Comparison of ENCODE assay signal across 8 cellular contexts in genomic region chr19:53554804-53555203, GRCh38. TPM values are rescaled to one million over a fixed set of nuclear protein-coding genes. Genes with fewer than 3 reads are reported as not detected.
DNase-seq lines count a peak whose midpoint lies in the region; ATAC-seq and TF ChIP-seq lines count a peak whose summit lies in the region.

No MANE protein-coding gene starts in this region.

- no peaks in the 10 kb centered on the region for H3K9me2 ChIP-seq in MM.1S (replicated peaks; ENCODE audit: insufficient read depth, low read length)

- no peak overlapping the region for H3K9ac ChIP-seq in MM.1S (ENCODE audit: low read length)

- no peaks in the 10 kb centered on the region for H4K20me1 ChIP-seq in MM.1S (ENCODE audit: insufficient read depth, low read length)

- H3F3A ChIP-seq in MM.1S (ENCODE audit: insufficient read depth, low read length), result no peaks in the 10 kb centered on the region

- POLR2A ChIA-PET in A673 (lab: Charles Lee; ENCODE audit: low non-redundant PET), result no interaction called here

- CTCF ChIA-PET in A673 (lab: Charles Lee), result no interaction called here

- H3K4me1 ChIP-seq in A673 (ENCODE audit: insufficient read depth, low read length, poor library complexity, severe bottlenecking), result no peaks in the 10 kb centered on the region
- H3K4me1 ChIP-seq in mucosa of descending colon (ENCODE audit: low read depth), result no peaks in the 10 kb centered on the region
- no peaks in the 10 kb centered on the region for H3K4me1 ChIP-seq in MM.1S (ENCODE audit: low read length)

- H3K36me3 Mint-ChIP-seq in central memory CD8-positive, alpha-beta T cell (ENCODE audit: insufficient read depth), result peaks cover 53% of the 10 kb centered on the region

- H3K36me3 ChIP-seq in A673 (ENCODE audit: insufficient read depth, low read length, poor library complexity, severe bottlenecking), result peaks cover 7% of the 10 kb centered on the region
- no peaks in the 10 kb centered on the region for H3K36me3 ChIP-seq in mucosa of descending colon (ENCODE audit: low read depth)
- no peaks in the 10 kb centered on the region for H3K36me3 ChIP-seq in MM.1S (replicated peaks; ENCODE audit: insufficient read depth, low read length)

- H3K9me3 ChIP-seq in A673 (ENCODE audit: low read depth, low read length, poor library complexity, severe bottlenecking) (no peaks in the 10 kb centered on the region), mucosa of descending colon (no peaks in the 10 kb centered on the region), MM.1S (replicated peaks; ENCODE audit: insufficient read depth, low read length) (no peaks in the 10 kb centered on the region)

- no peaks in the 10 kb centered on the region for H3K79me2 ChIP-seq in MM.1S (ENCODE audit: low read length)

- peak overlapping the region; percentile 61 for H3K4me3 ChIP-seq in A673 (ENCODE audit: low read depth, low read length, poor library complexity, severe bottlenecking)
- peak overlapping the region; percentile 22 for H3K4me3 ChIP-seq in mucosa of descending colon
- no peak overlapping the region for H3K4me3 ChIP-seq in MM.1S (ENCODE audit: low read length)

- H3K27me3 Mint-ChIP-seq in central memory CD8-positive, alpha-beta T cell, result no peaks in the 10 kb centered on the region

- H3K27ac Mint-ChIP-seq in central memory CD8-positive, alpha-beta T cell (ENCODE audit: low read depth), result peak overlapping the region; percentile 100

- no TSS peak for BruUV-seq in A673 (replicated peaks; lab: Mats Ljungman, UMichigan)

- H3K27me3 ChIP-seq in A673 (replicated peaks; ENCODE audit: insufficient read depth, low read depth, low read length, poor library complexity) (no peaks in the 10 kb centered on the region), MM.1S (replicated peaks; ENCODE audit: insufficient read depth, low read length) (no peaks in the 10 kb centered on the region)

- intact Hi-C loops in A673 (cut with micrococcal nuclease; ENCODE audit: unreplicated experiment) (no loop called here), mucosa of descending colon (cut with DNase I, micrococcal nuclease) (no loop called here)

- H3K27ac ChIP-seq in A673 (ENCODE audit: low read depth, low read length, poor library complexity, severe bottlenecking) (peak overlapping the region; percentile 87), MM.1S (ENCODE audit: low read length) (no peak overlapping the region)

- DNase-seq in A673 (ENCODE audit: low spot score) (no peak), mucosa of descending colon (no peak), NCI-H2107 treated with DMSO at 0.1 percent for 48 hours (lab: John Stamatoyannopoulos, UW; ENCODE audit: unreplicated experiment) (no peak), MM.1S (no peak)
- no peak for DNase-seq in central memory CD8-positive, alpha-beta T cell (ENCODE audit: low spot score in 2 of 2)
- no peak for DNase-seq in stimulated activated naive CD4-positive, alpha-beta T cell (lab: John Stamatoyannopoulos, UW)
- DNase-seq in activated CD4-positive, alpha-beta T cell treated with anti-CD3 and anti-CD28 coated beads, Interleukin-2, amount 50 U/mL, for 1 hour, result no peak

- ATAC-seq in HG03460 (IDR thresholded peaks at IDR 0.05; ENCODE audit: unreplicated experiment), result peak; percentile 30
- peak; percentile 3 for ATAC-seq in central memory CD8-positive, alpha-beta T cell (replicated peaks; ENCODE audit: extremely low read depth, poor library complexity, severe bottlenecking)
- peak; percentile 22 for ATAC-seq in mucosa of descending colon

- H3K4me1 Mint-ChIP-seq in central memory CD8-positive, alpha-beta T cell, result peaks cover 15% of the 10 kb centered on the region

- no peak overlapping the region for H2AFZ ChIP-seq in MM.1S (ENCODE audit: low read length)

- H3K9me3 Mint-ChIP-seq in central memory CD8-positive, alpha-beta T cell, result no peaks in the 10 kb centered on the region

- peak overlapping the region; percentile 95 for H3K4me3 Mint-ChIP-seq in central memory CD8-positive, alpha-beta T cell

- H3K4me2 ChIP-seq in MM.1S (ENCODE audit: low read depth, low read length), result no peak overlapping the region

- TF ChIP-seq CTCF in A673 (conservative IDR thresholded peaks at IDR 0.05; ENCODE audit: low read depth, low read length) (no peak), mucosa of descending colon (IDR thresholded peaks at IDR 0.05) (no peak), MM.1S (IDR thresholded peaks at IDR 0.05; ENCODE audit: low read length) (no peak)

RNA-seq across cellular contexts. Expression of gene ZNF331, which starts 16.9 kb away (rescaled TPM):
- total RNA-seq in A673 (2021) (25.8 and 29.8 TPM in 2 replicates), mucosa of descending colon (10 to 100 TPM in 1 of 3 donors, 1 to 10 TPM in 2; 4.6 to 18.8 (median 6.1) TPM)
